In the genomic region with DNA sequence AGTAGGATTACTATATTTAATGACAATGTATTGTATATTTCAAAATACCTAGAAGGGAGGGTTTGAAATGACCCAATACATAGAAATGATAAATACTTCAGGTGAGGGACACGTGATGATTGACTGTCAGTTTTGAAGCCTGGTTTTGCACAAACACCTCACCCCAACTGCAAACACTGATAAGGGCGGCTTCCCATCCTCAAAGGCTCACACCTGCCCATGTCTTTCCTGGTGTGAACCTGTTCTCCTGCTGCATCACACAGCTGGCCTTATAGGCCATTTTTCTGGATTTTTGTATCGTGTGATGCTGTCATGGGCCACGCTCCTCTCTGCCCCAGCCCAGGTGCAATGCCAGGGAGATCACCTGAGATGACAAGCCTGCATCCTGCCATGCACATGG, we compare ENCODE assay signal across 36 cellular contexts.
"Had no signal": no experiment of that assay in that cellular context is flagged by ENCODE, and none has a peak within 500 bp of the region (broad histone marks: within the 10 kb centered on the region; RNA-seq: fewer than 3 reads in every experiment).

No MANE protein-coding gene starts in this region.

- H3K9me3 Mint-ChIP-seq: activated B cell treated with CpG ODN at 0.5 μM for 24 hours; activated CD4-positive, alpha-beta memory T cell treated with anti-CD3 and anti-CD28 coated beads for 36 hours; activated CD4-positive, alpha-beta T cell treated with anti-CD3 and anti-CD28 coated beads, Interleukin-2, amount 10 ng/mL, durations not matched to agents 24 days and 14 days; activated T-helper 1 cell treated with anti-CD3 and anti-CD28 coated beads, Interleukin-12 subunit alpha, Interleukin-12 subunit beta, Interleukin-2, Interleukin-4 antibody, amounts not matched to agents 30 ng/mL and 10 ng/mL and 1 ng/mL, durations not matched to agents 14 hours and 24 hours and 36 hours; activated T-helper 2 cell treated with anti-CD3 and anti-CD28 coated beads, Interferon-gamma antibody, Interleukin-2, Interleukin-4, amounts not matched to agents 10 μg/mL and 5 μg/mL and 100 μg/mL, durations not matched to agents 14 hours and 24 hours and 36 hours; central memory CD8-positive, alpha-beta T cell; effector memory CD8-positive, alpha-beta T cell; T-helper 2 cell treated with Interferon-gamma antibody and Interleukin-4, amounts not matched to agents 5 μg/mL and 100 μg/mL, for 36 hours had no signal

- ATAC-seq: activated CD4-positive, alpha-beta T cell treated with anti-CD3 and anti-CD28 coated beads for 36 hours; activated CD4-positive, CD25-positive, alpha-beta regulatory T cell treated with anti-CD3 and anti-CD28 coated beads, Interleukin-2, amount 50 U/mL, for 24 hours; activated CD8-positive, alpha-beta memory T cell treated with anti-CD3 and anti-CD28 coated beads, Interleukin-2, amount 10 ng/mL, durations not matched to agents 7 days and 5 days; activated CD8-positive, alpha-beta T cell treated with anti-CD3 and anti-CD28 coated beads, Interleukin-2, amount 10 ng/mL, durations not matched to agents 7 days and 5 days; effector memory CD8-positive, alpha-beta T cell; T-helper 17 cell had no signal

- H3K4me3 ChIP-seq: esophagus squamous epithelium had no signal

- DNase-seq: activated B cell treated with CpG ODN at 0.5 μM for 24 hours; activated CD4-positive, alpha-beta memory T cell treated with anti-CD3 and anti-CD28 coated beads for 36 hours; activated CD4-positive, alpha-beta T cell treated with anti-CD3 and anti-CD28 coated beads for 36 hours; activated CD4-positive, alpha-beta T cell treated with anti-CD3 and anti-CD28 coated beads, Interleukin-2, amount 10 ng/mL, durations not matched to agents 24 days and 14 days; activated CD8-positive, alpha-beta memory T cell treated with anti-CD3 and anti-CD28 coated beads, Interleukin-2, amount 10 ng/mL, durations not matched to agents 7 days and 5 days; activated CD8-positive, alpha-beta memory T cell treated with anti-CD3 and anti-CD28 coated beads, Interleukin-2, amount 50 U/mL, for 4 hours; activated CD8-positive, alpha-beta T cell treated with anti-CD3 and anti-CD28 coated beads, Interleukin-2, amount 10 ng/mL, durations not matched to agents 7 days and 5 days; activated gamma-delta T cell treated with Interleukin-2 at 50 U/mL for 16 hours; activated naive CD4-positive, alpha-beta T cell treated with anti-CD3 and anti-CD28 coated beads, Interleukin-2, amount 50 U/mL, for 16 hours; activated naive CD4-positive, alpha-beta T cell treated with Interleukin-2 at 50 U/mL for 16 hours; activated T-cell treated with anti-CD3 and anti-CD28 coated beads, Interleukin-2, amount 50 U/mL, for 1 hour; activated T-cell treated with anti-CD3 and anti-CD28 coated beads, Interleukin-2, amount 50 U/mL, for 48 hours; amniotic stem cell; anterior cingulate cortex; brain microvascular endothelial cell; cortex of kidney; dermis blood vessel endothelial cell; effector CD4-positive, alpha-beta T cell; effector memory CD8-positive, alpha-beta T cell; esophagus squamous epithelium; foreskin melanocyte; head of caudate nucleus; T-helper 1 cell; T-helper 17 cell; T1000; WERI-Rb-1 had no signal

- H3K27me3 ChIP-seq: brain microvascular endothelial cell, esophagus squamous epithelium had no signal

- H3K27ac ChIP-seq: brain microvascular endothelial cell, epithelial cell of prostate, WERI-Rb-1 had no signal

- FAIRE-seq: astrocyte, bronchial epithelial cell, endothelial cell of umbilical vein had no signal

- H3K27me3 Mint-ChIP-seq: activated CD4-positive, alpha-beta memory T cell treated with anti-CD3 and anti-CD28 coated beads for 36 hours; activated CD4-positive, alpha-beta T cell treated with anti-CD3 and anti-CD28 coated beads for 36 hours; activated CD4-positive, alpha-beta T cell treated with anti-CD3 and anti-CD28 coated beads, Interleukin-2, amount 10 ng/mL, durations not matched to agents 24 days and 14 days; activated CD8-positive, alpha-beta memory T cell treated with anti-CD3 and anti-CD28 coated beads, Interleukin-2, amount 10 ng/mL, durations not matched to agents 7 days and 5 days; activated naive CD8-positive, alpha-beta T cell; central memory CD8-positive, alpha-beta T cell had no signal

- H3K27ac Mint-ChIP-seq: activated B cell treated with CpG ODN at 0.5 μM for 24 hours; activated CD4-positive, alpha-beta memory T cell treated with anti-CD3 and anti-CD28 coated beads for 36 hours; activated CD4-positive, alpha-beta T cell treated with anti-CD3 and anti-CD28 coated beads for 36 hours; activated CD4-positive, alpha-beta T cell treated with anti-CD3 and anti-CD28 coated beads, Interleukin-2, amount 10 ng/mL, durations not matched to agents 24 days and 14 days; activated CD8-positive, alpha-beta memory T cell treated with anti-CD3 and anti-CD28 coated beads, Interleukin-2, amount 10 ng/mL, durations not matched to agents 7 days and 5 days; activated CD8-positive, alpha-beta T cell treated with anti-CD3 and anti-CD28 coated beads, Interleukin-2, amount 10 ng/mL, durations not matched to agents 7 days and 5 days; activated naive CD8-positive, alpha-beta T cell; activated T-helper 1 cell treated with anti-CD3 and anti-CD28 coated beads, Interleukin-12 subunit alpha, Interleukin-12 subunit beta, Interleukin-2, Interleukin-4 antibody, amounts not matched to agents 30 ng/mL and 10 ng/mL and 1 ng/mL, durations not matched to agents 14 hours and 24 hours and 36 hours; activated T-helper 2 cell treated with anti-CD3 and anti-CD28 coated beads, Interferon-gamma antibody, Interleukin-2, Interleukin-4, amounts not matched to agents 10 μg/mL and 5 μg/mL and 100 μg/mL, durations not matched to agents 14 hours and 24 hours and 36 hours; effector memory CD8-positive, alpha-beta T cell; T-helper 17 cell; T-helper 2 cell treated with Interferon-gamma antibody and Interleukin-4, amounts not matched to agents 5 μg/mL and 100 μg/mL, for 36 hours had no signal

- H3K36me3 Mint-ChIP-seq: activated CD4-positive, alpha-beta memory T cell treated with anti-CD3 and anti-CD28 coated beads for 36 hours; activated CD8-positive, alpha-beta memory T cell treated with anti-CD3 and anti-CD28 coated beads, Interleukin-2, amount 10 ng/mL, durations not matched to agents 7 days and 5 days; activated naive CD8-positive, alpha-beta T cell had no signal

- H3K4me3 Mint-ChIP-seq: activated B cell treated with CpG ODN at 0.5 μM for 24 hours; activated CD4-positive, alpha-beta memory T cell treated with anti-CD3 and anti-CD28 coated beads for 36 hours; activated CD4-positive, alpha-beta T cell treated with anti-CD3 and anti-CD28 coated beads for 36 hours; activated CD4-positive, alpha-beta T cell treated with anti-CD3 and anti-CD28 coated beads, Interleukin-2, amount 10 ng/mL, durations not matched to agents 24 days and 14 days; activated CD8-positive, alpha-beta memory T cell treated with anti-CD3 and anti-CD28 coated beads, Interleukin-2, amount 10 ng/mL, durations not matched to agents 7 days and 5 days; activated CD8-positive, alpha-beta T cell treated with anti-CD3 and anti-CD28 coated beads, Interleukin-2, amount 10 ng/mL, durations not matched to agents 7 days and 5 days; activated naive CD8-positive, alpha-beta T cell; activated T-helper 1 cell treated with anti-CD3 and anti-CD28 coated beads, Interleukin-12 subunit alpha, Interleukin-12 subunit beta, Interleukin-2, Interleukin-4 antibody, amounts not matched to agents 30 ng/mL and 10 ng/mL and 1 ng/mL, durations not matched to agents 14 hours and 24 hours and 36 hours; central memory CD8-positive, alpha-beta T cell; effector memory CD8-positive, alpha-beta T cell; T-helper 17 cell; T-helper 2 cell treated with Interferon-gamma antibody and Interleukin-4, amounts not matched to agents 5 μg/mL and 100 μg/mL, for 36 hours had no signal

- H3K36me3 ChIP-seq: brain microvascular endothelial cell, esophagus squamous epithelium, WERI-Rb-1 had no signal

- H3K9me3 ChIP-seq: esophagus squamous epithelium had no signal
